ENCODE assay signal across 30 cellular contexts in the genomic region with DNA sequence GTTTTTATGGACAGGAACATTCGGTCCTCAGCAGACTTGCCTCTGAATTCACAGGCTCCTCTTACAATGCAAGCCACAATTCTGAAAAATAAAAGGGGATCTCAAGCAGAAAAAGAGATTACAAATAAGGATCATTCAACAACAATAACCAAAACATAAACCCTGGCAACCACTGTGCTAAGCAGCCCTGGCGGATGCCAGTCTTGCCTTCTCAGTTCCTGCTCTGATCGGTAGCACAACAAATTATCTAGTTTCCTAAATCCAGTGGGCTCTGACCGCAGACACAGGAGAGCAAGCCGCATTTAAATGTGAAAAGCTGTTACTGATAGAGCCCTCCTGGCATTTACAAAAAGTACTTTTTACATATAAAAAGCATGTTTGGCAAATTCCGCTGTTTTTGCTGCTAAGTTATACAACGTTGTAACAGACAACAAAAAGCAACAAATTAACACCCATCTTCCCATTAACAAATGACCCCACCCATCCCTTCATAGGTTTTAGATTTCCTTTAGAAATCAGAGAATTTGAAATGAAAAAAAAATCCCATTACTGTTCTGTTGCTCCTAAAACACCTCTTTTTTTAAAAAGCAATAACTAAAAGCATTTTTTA.
DNase-seq lines count a peak whose midpoint lies in the region; TF ChIP-seq lines count a peak whose summit lies in the region.
"Had no signal": no experiment of that assay in that cellular context is flagged by ENCODE, and none has a peak within 500 bp of the region (broad histone marks: within the 10 kb centered on the region; RNA-seq: fewer than 3 reads in every experiment).

No MANE protein-coding gene starts in this region.

- H3K27ac ChIP-seq in iPS-20b (ENCODE audit: low read length) (no peak overlapping the region), temporal lobe (ENCODE audit: low read depth, low read length) (peak overlapping the region; percentile 23), GM23248 (no peak overlapping the region)
- H3K27ac ChIP-seq: 22Rv1, cardiac muscle cell, ovary, SJCRH30, upper lobe of left lung had no signal

- 29 to 31% methylated on average over 7 of the region's 7 CpGs for WGBS in GM23248 (ENCODE audit: low coverage in 1 of 2, low lambda C conversion rate in 2 of 2, missing lambda C conversion rate in 2 of 2), 2 experiments

- in situ Hi-C loops in GM23248 (cut with MboI): no loop called here

- DNase-seq in NCI-H2107 treated with DMSO at 0.1 percent for 48 hours (lab: John Stamatoyannopoulos, UW; ENCODE audit: unreplicated experiment) (peak; percentile 51), NCI-H2107 (lab: John Stamatoyannopoulos, UW) (no peak), NCI-H446 treated with DMSO at 0.1 percent for 48 hours (lab: John Stamatoyannopoulos, UW) (no peak), GM23248 (no peak)
- DNase-seq in activated CD8-positive, alpha-beta memory T cell treated with anti-CD3 and anti-CD28 coated beads, Interleukin-2, amount 50 U/mL, for 48 hours: no peak
- DNase-seq: activated B cell treated with CpG ODN at 0.5 μM for 24 hours; activated CD4-positive, alpha-beta T cell treated with anti-CD3 and anti-CD28 coated beads, Interleukin-2, amount 50 U/mL, for 1 hour; activated gamma-delta T cell; activated naive CD8-positive, alpha-beta T cell treated with anti-CD3 and anti-CD28 coated beads for 36 hours; activated T-cell treated with anti-CD3 and anti-CD28 coated beads, Interleukin-2, amount 50 U/mL, for 4 hours; Caco-2; cortex of kidney; DMS53; KBM-7; NCI-H1092 treated with DMSO at 0.1 percent for 48 hours; NCI-H187 treated with DMSO at 0.1 percent for 48 hours; NCI-H226; ovary; SJCRH30; SW 1271; T-helper 9 cell; upper lobe of left lung had no signal

- H3K9me2 ChIP-seq in GM23248 (ENCODE audit: insufficient read depth): no peaks in the 10 kb centered on the region

- no peak for TF ChIP-seq CTCF in brain (conservative IDR thresholded peaks at IDR 0.05)

- H3K4me1 ChIP-seq in iPS-20b (ENCODE audit: insufficient read depth, low read length): peaks cover 29% of the 10 kb centered on the region; the same call in 1 of the 2 replicates
- no peaks in the 10 kb centered on the region for H3K4me1 ChIP-seq in GM23248 (ENCODE audit: insufficient read depth)
- H3K4me1 ChIP-seq: Caco-2, SJCRH30, upper lobe of left lung had no signal

- H3F3A ChIP-seq in GM23248 (ENCODE audit: insufficient read depth): no peaks in the 10 kb centered on the region

- H3K36me3 ChIP-seq in iPS-20b (ENCODE audit: insufficient read depth, low read depth, low read length): no peaks in the 10 kb centered on the region
- H3K36me3 ChIP-seq in GM23248 (ENCODE audit: low read depth): no peaks in the 10 kb centered on the region
- H3K36me3 ChIP-seq: cardiac muscle cell, ovary, SJCRH30, upper lobe of left lung had no signal

- peaks cover 0 to 3% (median 2%) of the 10 kb centered on the region in 5 experiments for H3K9me3 Mint-ChIP-seq in brain
- H3K9me3 Mint-ChIP-seq: activated B cell treated with CpG ODN at 0.5 μM for 24 hours; activated naive CD8-positive, alpha-beta T cell treated with anti-CD3 and anti-CD28 coated beads for 36 hours; activated T-cell treated with anti-CD3 and anti-CD28 coated beads, Interleukin-2, amount 50 U/mL, for 4 hours; natural killer cell treated with Interleukin-12 subunit alpha and Interleukin-12 subunit beta and Interleukin-15 and Interleukin-18, amount 100 ng/mL, for 72 hours; stimulated activated effector memory CD8-positive, alpha-beta T cell treated with anti-CD3 and anti-CD28 coated beads, Interleukin-12 subunit alpha, Interleukin-12 subunit beta, amount 100 ng/mL, for 72 hours had no signal

- H3K27me3 Mint-ChIP-seq in brain: peaks cover 61% of the 10 kb centered on the region

- H3K27me3 ChIP-seq in iPS-20b (ENCODE audit: insufficient read depth, low read length) (peaks cover 83% of the 10 kb centered on the region), GM23248 (replicated peaks; ENCODE audit: insufficient read depth) (peaks cover 25% of the 10 kb centered on the region; the same call in 1 of the 2 replicates)
- H3K27me3 ChIP-seq: ovary, upper lobe of left lung had no signal

- peak overlapping the region; percentile 9 to 72 (median 46) for H3K4me3 Mint-ChIP-seq in brain
- H3K4me3 Mint-ChIP-seq: activated B cell treated with CpG ODN at 0.5 μM for 24 hours; activated naive CD8-positive, alpha-beta T cell treated with anti-CD3 and anti-CD28 coated beads for 36 hours; activated T-cell treated with anti-CD3 and anti-CD28 coated beads, Interleukin-2, amount 50 U/mL, for 4 hours; CD14-positive monocyte; natural killer cell treated with Interleukin-12 subunit alpha and Interleukin-12 subunit beta and Interleukin-15 and Interleukin-18, amount 100 ng/mL, for 72 hours; stimulated activated effector memory CD8-positive, alpha-beta T cell treated with anti-CD3 and anti-CD28 coated beads, Interleukin-12 subunit alpha, Interleukin-12 subunit beta, amount 100 ng/mL, for 72 hours had no signal

- H3K4me3 ChIP-seq in iPS-20b (ENCODE audit: low read length): peak overlapping the region; percentile 59
- no peak overlapping the region for H3K4me3 ChIP-seq in GM23248
- H3K4me3 ChIP-seq: cardiac muscle cell, ovary, SJCRH30, upper lobe of left lung had no signal

- peak overlapping the region in 4 of 5 experiments; percentile 10 to 42 (median 17) for H3K27ac Mint-ChIP-seq in brain
- H3K27ac Mint-ChIP-seq: activated B cell treated with CpG ODN at 0.5 μM for 24 hours; activated naive CD8-positive, alpha-beta T cell treated with anti-CD3 and anti-CD28 coated beads for 36 hours; CD14-positive monocyte; natural killer cell treated with Interleukin-12 subunit alpha and Interleukin-12 subunit beta and Interleukin-15 and Interleukin-18, amount 100 ng/mL, for 72 hours; stimulated activated effector memory CD8-positive, alpha-beta T cell treated with anti-CD3 and anti-CD28 coated beads, Interleukin-12 subunit alpha, Interleukin-12 subunit beta, amount 100 ng/mL, for 72 hours had no signal

- H3K9me3 ChIP-seq in iPS-20b (ENCODE audit: insufficient read depth, low read depth, low read length): no peaks in the 10 kb centered on the region
- no peaks in the 10 kb centered on the region for H3K9me3 ChIP-seq in GM23248 (ENCODE audit: low read depth)
- H3K9me3 ChIP-seq: Caco-2, ovary, SJCRH30, upper lobe of left lung had no signal

- no peaks in the 10 kb centered on the region for H4K20me1 ChIP-seq in GM23248 (ENCODE audit: insufficient read depth)

- no peaks in the 10 kb centered on the region for H3K36me3 Mint-ChIP-seq in brain
- H3K36me3 Mint-ChIP-seq: activated naive CD8-positive, alpha-beta T cell treated with anti-CD3 and anti-CD28 coated beads for 36 hours; CD14-positive monocyte; natural killer cell treated with Interleukin-12 subunit alpha and Interleukin-12 subunit beta and Interleukin-15 and Interleukin-18, amount 100 ng/mL, for 72 hours; stimulated activated effector memory CD8-positive, alpha-beta T cell treated with anti-CD3 and anti-CD28 coated beads, Interleukin-12 subunit alpha, Interleukin-12 subunit beta, amount 100 ng/mL, for 72 hours had no signal

- H3K9ac ChIP-seq in iPS-20b (ENCODE audit: low read depth, low read length) (0 out of 2 replicates have a peak overlapping the region, but pooled peaks have one; percentile 42), GM23248 (no peak overlapping the region)

- H3K79me2 ChIP-seq in GM23248 (ENCODE audit: insufficient read depth): no peaks in the 10 kb centered on the region

- no peak overlapping the region for H3K4me2 ChIP-seq in GM23248 (ENCODE audit: unreplicated experiment)

- peaks cover 35% of the 10 kb centered on the region for H3K4me1 Mint-ChIP-seq in brain
- H3K4me1 Mint-ChIP-seq: activated B cell treated with CpG ODN at 0.5 μM for 24 hours; activated naive CD8-positive, alpha-beta T cell treated with anti-CD3 and anti-CD28 coated beads for 36 hours; CD14-positive monocyte; stimulated activated effector memory CD8-positive, alpha-beta T cell treated with anti-CD3 and anti-CD28 coated beads, Interleukin-12 subunit alpha, Interleukin-12 subunit beta, amount 100 ng/mL, for 72 hours had no signal

- H2AFZ ChIP-seq in GM23248: no peak overlapping the region
